14 cellular contexts compared by ENCODE assay signal in genomic region chr2:80489718-80490117, GRCh38.
DNase-seq lines count a peak whose midpoint lies in the region; ATAC-seq and TF ChIP-seq lines count a peak whose summit lies in the region.
"Had no signal": no experiment of that assay in that cellular context is flagged by ENCODE, and none has a peak within 500 bp of the region (broad histone marks: within the 10 kb centered on the region; RNA-seq: fewer than 3 reads in every experiment).

No MANE protein-coding gene starts in this region.

- no peak overlapping the region for H3K4me3 ChIP-seq in breast epithelium
- H3K4me3 ChIP-seq: neural progenitor cell had no signal

- CTCF ChIA-PET in MCF 10A (lab: Yijun Ruan, JAX): interaction anchor here (0.6 kb wide), 1 partner anchor 1269 kb away, joined by 3 read pairs; no protein-coding TSS in a partner anchor

- H3K4me1 Mint-ChIP-seq in MCF 10A (ENCODE audit: insufficient read depth, unreplicated experiment): peaks cover 8% of the 10 kb centered on the region
- H3K4me1 Mint-ChIP-seq in activated T-helper 1 cell treated with anti-CD3 and anti-CD28 coated beads, Interleukin-12 subunit alpha, Interleukin-12 subunit beta, Interleukin-2, Interleukin-4 antibody, amounts not matched to agents 30 ng/mL and 10 ng/mL and 1 ng/mL, durations not matched to agents 14 hours and 24 hours and 36 hours (ENCODE audit: low read depth): no peaks in the 10 kb centered on the region
- H3K4me1 Mint-ChIP-seq: activated CD4-positive, alpha-beta memory T cell treated with anti-CD3 and anti-CD28 coated beads, Interleukin-2, amount 10 ng/mL, durations not matched to agents 7 days and 5 days had no signal

- peak overlapping the region; percentile 21 for H3K27ac Mint-ChIP-seq in MCF 10A (ENCODE audit: low read depth, unreplicated experiment)
- no peak overlapping the region for H3K27ac Mint-ChIP-seq in activated T-helper 1 cell treated with anti-CD3 and anti-CD28 coated beads, Interleukin-12 subunit alpha, Interleukin-12 subunit beta, Interleukin-2, Interleukin-4 antibody, amounts not matched to agents 30 ng/mL and 10 ng/mL and 1 ng/mL, durations not matched to agents 14 hours and 24 hours and 36 hours
- H3K27ac Mint-ChIP-seq: activated CD4-positive, alpha-beta memory T cell treated with anti-CD3 and anti-CD28 coated beads, Interleukin-2, amount 10 ng/mL, durations not matched to agents 7 days and 5 days; neural progenitor cell had no signal

- no peak for TF ChIP-seq POLR2A in breast epithelium (IDR thresholded peaks at IDR 0.05)

- intact Hi-C loops in MCF 10A (cut with micrococcal nuclease): no loop called here
- intact Hi-C loops in breast epithelium (cut with DNase I; ENCODE audit: low total_unique reads): no loop called here
- intact Hi-C loops in activated T-helper 1 cell treated with anti-CD3 and anti-CD28 coated beads, Interleukin-12 subunit alpha, Interleukin-12 subunit beta, Interleukin-2, Interleukin-4 antibody, amounts not matched to agents 30 ng/mL and 10 ng/mL and 1 ng/mL, durations not matched to agents 14 hours and 24 hours and 36 hours (cut with micrococcal nuclease): no loop called here

- no peaks in the 10 kb centered on the region for H3K27me3 Mint-ChIP-seq in MCF 10A (ENCODE audit: insufficient read depth, unreplicated experiment)
- no peaks in the 10 kb centered on the region for H3K27me3 Mint-ChIP-seq in activated T-helper 1 cell treated with anti-CD3 and anti-CD28 coated beads, Interleukin-12 subunit alpha, Interleukin-12 subunit beta, Interleukin-2, Interleukin-4 antibody, amounts not matched to agents 30 ng/mL and 10 ng/mL and 1 ng/mL, durations not matched to agents 14 hours and 24 hours and 36 hours (ENCODE audit: insufficient read depth)
- H3K27me3 Mint-ChIP-seq: activated CD4-positive, alpha-beta memory T cell treated with anti-CD3 and anti-CD28 coated beads, Interleukin-2, amount 10 ng/mL, durations not matched to agents 7 days and 5 days had no signal

- no peaks in the 10 kb centered on the region for H3K27me3 ChIP-seq in breast epithelium
- H3K27me3 ChIP-seq: neural progenitor cell had no signal

- no TSS peak for BruUV-seq in MCF 10A (replicated peaks; lab: Mats Ljungman, UMichigan)

- no peak overlapping the region for H3K4me3 Mint-ChIP-seq in MCF 10A (ENCODE audit: unreplicated experiment)
- no peak overlapping the region for H3K4me3 Mint-ChIP-seq in activated T-helper 1 cell treated with anti-CD3 and anti-CD28 coated beads, Interleukin-12 subunit alpha, Interleukin-12 subunit beta, Interleukin-2, Interleukin-4 antibody, amounts not matched to agents 30 ng/mL and 10 ng/mL and 1 ng/mL, durations not matched to agents 14 hours and 24 hours and 36 hours
- H3K4me3 Mint-ChIP-seq: activated CD4-positive, alpha-beta memory T cell treated with anti-CD3 and anti-CD28 coated beads, Interleukin-2, amount 10 ng/mL, durations not matched to agents 7 days and 5 days; neural progenitor cell had no signal

- H3K9me3 ChIP-seq in breast epithelium: no peaks in the 10 kb centered on the region

- TF ChIP-seq CTCF in MCF 10A (IDR thresholded peaks at IDR 0.05; ENCODE audit: unreplicated experiment) (no peak), breast epithelium (IDR thresholded peaks at IDR 0.05) (no peak)

- H3K36me3 Mint-ChIP-seq in MCF 10A (ENCODE audit: insufficient read depth, unreplicated experiment): no peaks in the 10 kb centered on the region
- no peaks in the 10 kb centered on the region for H3K36me3 Mint-ChIP-seq in activated T-helper 1 cell treated with anti-CD3 and anti-CD28 coated beads, Interleukin-12 subunit alpha, Interleukin-12 subunit beta, Interleukin-2, Interleukin-4 antibody, amounts not matched to agents 30 ng/mL and 10 ng/mL and 1 ng/mL, durations not matched to agents 14 hours and 24 hours and 36 hours (ENCODE audit: low read depth)
- H3K36me3 Mint-ChIP-seq: neural progenitor cell had no signal

- POLR2A ChIA-PET in MCF 10A (lab: Yijun Ruan, JAX): no interaction called here

- no peak overlapping the region for H3K27ac ChIP-seq in breast epithelium
- H3K27ac ChIP-seq: 22Rv1, neural progenitor cell had no signal

- DNase-seq in MCF 10A (ENCODE audit: unreplicated experiment) (peak; percentile 84), breast epithelium (ENCODE audit: low spot score in 2 of 2) (no peak), amniotic epithelial cell (ENCODE audit: low read depth) (peak; percentile 71), glomerular endothelial cell (ENCODE audit: extremely low read depth, low read depth, low spot score) (peak; percentile 58), middle frontal gyrus (ENCODE audit: extremely low spot score, low spot score) (no peak)
- no peak for DNase-seq in activated CD4-positive, alpha-beta T cell treated with anti-CD3 and anti-CD28 coated beads for 48 hours
- DNase-seq in activated T-helper 1 cell treated with anti-CD3 and anti-CD28 coated beads, Interleukin-12 subunit alpha, Interleukin-12 subunit beta, Interleukin-2, Interleukin-4 antibody, amounts not matched to agents 30 ng/mL and 10 ng/mL and 1 ng/mL, durations not matched to agents 14 hours and 24 hours and 36 hours (ENCODE audit: low spot score): no peak
- DNase-seq: activated CD4-positive, alpha-beta memory T cell treated with anti-CD3 and anti-CD28 coated beads, Interleukin-2, amount 10 ng/mL, durations not matched to agents 7 days and 5 days; Calu3; islet precursor cell; T-helper 9 cell had no signal

- no peak for ATAC-seq in GM19452 (IDR thresholded peaks at IDR 0.05; ENCODE audit: unreplicated experiment)

- H3K9me3 Mint-ChIP-seq in MCF 10A (ENCODE audit: unreplicated experiment): no peaks in the 10 kb centered on the region
- H3K9me3 Mint-ChIP-seq in activated T-helper 1 cell treated with anti-CD3 and anti-CD28 coated beads, Interleukin-12 subunit alpha, Interleukin-12 subunit beta, Interleukin-2, Interleukin-4 antibody, amounts not matched to agents 30 ng/mL and 10 ng/mL and 1 ng/mL, durations not matched to agents 14 hours and 24 hours and 36 hours: peaks cover 14% of the 10 kb centered on the region
- H3K9me3 Mint-ChIP-seq: neural progenitor cell had no signal

- H3K4me1 ChIP-seq in breast epithelium: no peaks in the 10 kb centered on the region
- H3K4me1 ChIP-seq: neural progenitor cell had no signal

- H3K36me3 ChIP-seq in breast epithelium: no peaks in the 10 kb centered on the region
- H3K36me3 ChIP-seq: neural progenitor cell had no signal

Comparison
In these comparisons a context has a peak if more than half of its experiments do, and no peak if none do; other contexts are left out.
1. DNase-seq: peak in MCF 10A (single experiment), amniotic epithelial cell (single experiment) and glomerular endothelial cell (single experiment); none in breast epithelium (0 of 2), middle frontal gyrus (single experiment), activated CD4-positive, alpha-beta T cell treated with anti-CD3 and anti-CD28 coated beads for 48 hours (single experiment) and activated T-helper 1 cell treated with anti-CD3 and anti-CD28 coated beads, Interleukin-12 subunit alpha, Interleukin-12 subunit beta, Interleukin-2, Interleukin-4 antibody, amounts not matched to agents 30 ng/mL and 10 ng/mL and 1 ng/mL, durations not matched to agents 14 hours and 24 hours and 36 hours (single experiment).